ENCODE assay signal across 8 cellular contexts in genomic region chr17:58487589-58488427, GRCh38. TPM values are rescaled to one million over a fixed set of nuclear protein-coding genes. Genes with fewer than 3 reads are reported as not detected.
A peak's percentile ranks its signal among the peaks of the same experiment; 100 is the strongest.
DNase-seq lines count a peak whose midpoint lies in the region; ATAC-seq and TF ChIP-seq lines count a peak whose summit lies in the region.

HSF5 (minus strand) TSS chr17:58488408; CDS start chr17:58488274, 134 bp downstream.

- POLR2A ChIA-PET in activated CD4-positive, alpha-beta memory T cell treated with anti-CD3 and anti-CD28 coated beads, Interleukin-2, amount 10 ng/mL, durations not matched to agents 7 days and 5 days (lab: Charles Lee): interaction anchor here (0.7 to 1.8 kb wide), 13 partner anchors 11 to 481 kb away, joined by 3 to 15 read pairs (median 3); partner anchors contain the start of genes MTMR4, RAD51C, SRSF1 and SUPT4H1

- no peaks in the 10 kb centered on the region for H3K27me3 Mint-ChIP-seq in activated CD4-positive, alpha-beta memory T cell treated with anti-CD3 and anti-CD28 coated beads, Interleukin-2, amount 10 ng/mL, durations not matched to agents 7 days and 5 days

- ATAC-seq in GM18498 (IDR thresholded peaks at IDR 0.05; ENCODE audit: unreplicated experiment): peak; percentile 62

- peaks cover 17% of the 10 kb centered on the region for H3K4me1 Mint-ChIP-seq in activated CD4-positive, alpha-beta memory T cell treated with anti-CD3 and anti-CD28 coated beads, Interleukin-2, amount 10 ng/mL, durations not matched to agents 7 days and 5 days

- H3K36me3 Mint-ChIP-seq in activated CD4-positive, alpha-beta memory T cell treated with anti-CD3 and anti-CD28 coated beads, Interleukin-2, amount 10 ng/mL, durations not matched to agents 7 days and 5 days (ENCODE audit: low read depth): peaks cover 40% of the 10 kb centered on the region

- H3K27ac Mint-ChIP-seq in activated CD4-positive, alpha-beta memory T cell treated with anti-CD3 and anti-CD28 coated beads, Interleukin-2, amount 10 ng/mL, durations not matched to agents 7 days and 5 days: no peak within 1 kb of the TSS

- peak within 1 kb of the TSS; percentile 30 for H3K4me3 Mint-ChIP-seq in activated CD4-positive, alpha-beta memory T cell treated with anti-CD3 and anti-CD28 coated beads, Interleukin-2, amount 10 ng/mL, durations not matched to agents 7 days and 5 days

- CTCF ChIA-PET in activated CD4-positive, alpha-beta memory T cell treated with anti-CD3 and anti-CD28 coated beads, Interleukin-2, amount 10 ng/mL, durations not matched to agents 7 days and 5 days (lab: Charles Lee): interaction anchor here (0.5 to 1.4 kb wide), 22 partner anchors 10 to 634 kb away, joined by 3 to 17 read pairs (median 3); partner anchors contain the start of genes MTMR4 and RNF43

- peak; percentile 75 for DNase-seq in activated CD4-positive, alpha-beta memory T cell treated with anti-CD3 and anti-CD28 coated beads, Interleukin-2, amount 10 ng/mL, durations not matched to agents 7 days and 5 days
- DNase-seq in erythroblast (lab: John Stamatoyannopoulos, UW): peak; percentile 59 to 60
- peak; percentile 76 for DNase-seq in stimulated activated CD4-positive, alpha-beta T cell treated with anti-CD3 and anti-CD28 coated beads, Interleukin-4, amount 100 ng/mL, for 1 hour
- no peak for DNase-seq in GM03348 (ENCODE audit: low spot score)
- no peak for DNase-seq in NCI-H2196 (lab: John Stamatoyannopoulos, UW; ENCODE audit: unreplicated experiment)
- no peak for DNase-seq in GM19240 (ENCODE audit: insufficient read length, low spot score)
- no peak for DNase-seq in NOMO-1 (lab: John Stamatoyannopoulos, UW; ENCODE audit: unreplicated experiment in 2 of 2)

- no peaks in the 10 kb centered on the region for H3K9me3 Mint-ChIP-seq in activated CD4-positive, alpha-beta memory T cell treated with anti-CD3 and anti-CD28 coated beads, Interleukin-2, amount 10 ng/mL, durations not matched to agents 7 days and 5 days

- TF ChIP-seq POLR2A in erythroblast (IDR thresholded peaks at IDR 0.05; ENCODE audit: low read length): no peak

RNA-seq across cellular contexts. Expression of gene HSF5, which starts in this region (rescaled TPM):
- under 1 TPM; 0.40 to 0.70 TPM for total RNA-seq in activated CD4-positive, alpha-beta memory T cell treated with anti-CD3 and anti-CD28 coated beads, Interleukin-2, amount 10 ng/mL, durations not matched to agents 7 days and 5 days

Comparison
In these comparisons a context has a peak if more than half of its experiments do, and no peak if none do; other contexts are left out.
1. Peak in DNase-seq in activated CD4-positive, alpha-beta memory T cell treated with anti-CD3 and anti-CD28 coated beads, Interleukin-2, amount 10 ng/mL, durations not matched to agents 7 days and 5 days; RNA of the gene not detected or under 1 TPM.
2. DNase-seq: peak in erythroblast (2 of 2) and stimulated activated CD4-positive, alpha-beta T cell treated with anti-CD3 and anti-CD28 coated beads, Interleukin-4, amount 100 ng/mL, for 1 hour (single experiment); none in GM03348 (single experiment), NCI-H2196 (single experiment), GM19240 (single experiment) and NOMO-1 (0 of 2).